ENCODE assay signal across 14 cellular contexts in the genomic region with DNA sequence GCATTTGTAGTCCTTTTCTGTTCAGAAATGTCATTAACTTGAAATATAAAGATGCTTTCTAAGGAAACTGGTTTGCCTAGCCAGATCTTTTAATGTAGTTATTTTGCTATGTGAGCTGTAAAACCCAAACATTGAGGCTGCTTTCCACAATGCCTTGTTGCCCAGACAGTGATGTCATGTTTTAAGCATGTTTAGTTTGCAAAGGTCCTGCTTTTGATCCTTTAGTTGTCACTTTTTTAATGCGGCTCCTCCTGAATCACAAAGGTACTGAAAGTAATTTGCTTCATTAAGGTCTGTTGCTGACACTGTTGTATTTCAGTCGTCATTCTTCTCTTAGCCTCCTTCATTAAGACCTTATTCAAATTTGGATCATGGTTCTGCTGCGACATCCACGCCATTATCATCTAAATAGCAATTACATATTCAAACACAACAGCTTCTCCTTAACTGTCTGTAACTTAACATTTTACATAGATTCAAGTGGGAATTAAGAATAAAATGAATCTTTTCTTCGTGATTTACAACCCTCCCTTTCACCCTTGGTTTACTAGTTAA. TPM values are rescaled to one million over a fixed set of nuclear protein-coding genes. Genes with fewer than 3 reads are reported as not detected.
A peak's percentile ranks its signal among the peaks of the same experiment; 100 is the strongest.
DNase-seq lines count a peak whose midpoint lies in the region; ATAC-seq lines count a peak whose summit lies in the region.
"Had no signal": no experiment of that assay in that cellular context is flagged by ENCODE, and none has a peak within 500 bp of the region (broad histone marks: within the 10 kb centered on the region; RNA-seq: fewer than 3 reads in every experiment).

No MANE protein-coding gene starts in this region.

- no peak overlapping the region for H3K27ac ChIP-seq in iPS-20b (ENCODE audit: low read length)
- H3K27ac ChIP-seq: cardiac muscle cell, SK-N-MC, upper lobe of left lung had no signal

- DNase-seq in Right ventricle myocardium superior (no peak), left ventricle myocardium superior (no peak), adipocyte (ENCODE audit: low read depth) (peak; percentile 51), putamen (ENCODE audit: low spot score) (no peak), OCI-M1 (lab: John Stamatoyannopoulos, UW) (no peak)
- no peak for DNase-seq in activated CD4-positive, alpha-beta T cell treated with anti-CD3 and anti-CD28 coated beads, Interleukin-2, amount 50 U/mL, for 1 hour
- DNase-seq in activated T-cell treated with anti-CD3 and anti-CD28 coated beads, Interleukin-2, amount 50 U/mL, for 48 hours = no peak
- DNase-seq: activated CD4-positive, alpha-beta T cell treated with anti-CD3 and anti-CD28 coated beads for 1 hour; DMS79; NCI-H510A; upper lobe of left lung had no signal

- no peaks in the 10 kb centered on the region for H3K9me3 ChIP-seq in adipocyte (ENCODE audit: control insufficient read depth, low read length)
- no peaks in the 10 kb centered on the region for H3K9me3 ChIP-seq in iPS-20b (ENCODE audit: insufficient read depth, low read depth, low read length)
- H3K9me3 ChIP-seq: upper lobe of left lung had no signal

- no peaks in the 10 kb centered on the region for H3K27me3 ChIP-seq in adipocyte (replicated peaks; ENCODE audit: control insufficient read depth, insufficient read depth, low read length)
- no peaks in the 10 kb centered on the region for H3K27me3 ChIP-seq in iPS-20b (ENCODE audit: insufficient read depth, low read length)
- H3K27me3 ChIP-seq: cardiac muscle cell, upper lobe of left lung had no signal

- H3K4me3 ChIP-seq in adipocyte (ENCODE audit: low read length) = no peak overlapping the region
- peak overlapping the region; percentile 28; the same call in 1 of the 2 replicates for H3K4me3 ChIP-seq in iPS-20b (ENCODE audit: low read length)
- H3K4me3 ChIP-seq: cardiac muscle cell, SK-N-MC, upper lobe of left lung had no signal

- H3K9ac ChIP-seq in adipocyte (ENCODE audit: low read length) = no peak overlapping the region
- H3K9ac ChIP-seq in iPS-20b (ENCODE audit: low read depth, low read length) = peak overlapping the region; percentile 1; the same call in 1 of the 2 replicates

- no peaks in the 10 kb centered on the region for H3K4me1 ChIP-seq in adipocyte (ENCODE audit: control insufficient read depth, insufficient read depth, low read length)
- peaks cover 37% of the 10 kb centered on the region for H3K4me1 ChIP-seq in iPS-20b (ENCODE audit: insufficient read depth, low read length)

- H3K36me3 ChIP-seq in adipocyte (ENCODE audit: control insufficient read depth, insufficient read depth, low read length, severe bottlenecking) = no peaks in the 10 kb centered on the region
- no peaks in the 10 kb centered on the region for H3K36me3 ChIP-seq in iPS-20b (ENCODE audit: insufficient read depth, low read depth, low read length)
- H3K36me3 ChIP-seq: cardiac muscle cell, upper lobe of left lung had no signal

- intact Hi-C loops in Right ventricle myocardium superior (cut with DNase I) = no loop called here
- intact Hi-C loops in left ventricle myocardium superior (cut with micrococcal nuclease) = no loop called here

- peak; percentile 26 for ATAC-seq in Right ventricle myocardium superior (ENCODE audit: poor library complexity)
- no peak for ATAC-seq in left ventricle myocardium superior

RNA-seq across cellular contexts. Expression of gene RPA3, which starts 10.6 kb away (rescaled TPM):
- total RNA-seq in Right ventricle myocardium superior (22.9 TPM), left ventricle myocardium superior (25.2 TPM)
